In genomic region chr1:9302745-9303524, GRCh38 we compare ENCODE assay signal across 9 cellular contexts. TPM values are rescaled to one million over a fixed set of nuclear protein-coding genes. Genes with fewer than 3 reads are reported as not detected.
A peak's percentile ranks its signal among the peaks of the same experiment; 100 is the strongest.
DNase-seq lines count a peak whose midpoint lies in the region; ATAC-seq, FAIRE-seq and TF ChIP-seq lines count a peak whose summit lies in the region.
"Had no signal": no experiment of that assay in that cellular context is flagged by ENCODE, and none has a peak within 500 bp of the region (broad histone marks: within the 10 kb centered on the region; RNA-seq: fewer than 3 reads in every experiment).

No MANE protein-coding gene starts in this region.

- H3K27ac Mint-ChIP-seq in naive thymus-derived CD4-positive, alpha-beta T cell = peak overlapping the region in 2 of 9 donors; percentile 45 to 71
- H3K27ac Mint-ChIP-seq: stimulated activated naive CD8-positive, alpha-beta T cell treated with anti-CD3 and anti-CD28 coated beads, Interleukin-15, Interleukin-2, amounts not matched to agents 100 ng/mL and 50 ng/mL, for 24 hours had no signal

- H3K27me3 Mint-ChIP-seq in naive thymus-derived CD4-positive, alpha-beta T cell = no peaks in the 10 kb centered on the region
- H3K27me3 Mint-ChIP-seq: stimulated activated naive CD8-positive, alpha-beta T cell treated with anti-CD3 and anti-CD28 coated beads, Interleukin-15, Interleukin-2, amounts not matched to agents 100 ng/mL and 50 ng/mL, for 24 hours had no signal

- no peak overlapping the region for H2AFZ ChIP-seq in HepG2 (ENCODE audit: low read length)

- peaks cover 0 to 16% (median 4%) of the 10 kb centered on the region in 5 donors for H3K36me3 Mint-ChIP-seq in naive thymus-derived CD4-positive, alpha-beta T cell

- TF ChIP-seq POLR2A in right lobe of liver (IDR thresholded peaks at IDR 0.05) (no peak), HepG2 (IDR thresholded peaks at IDR 0.05; ENCODE audit: insufficient read depth in 1 of 2, low read depth in 2 of 2, low read length in 2 of 2) (no peak)

- no TSS peak for BruUV-seq in HepG2 (replicated peaks; lab: Mats Ljungman, UMichigan)

- H3K79me2 ChIP-seq in HepG2 (ENCODE audit: insufficient read depth, low read length) = peaks cover 10% of the 10 kb centered on the region

- no peak overlapping the region for H3K4me2 ChIP-seq in HepG2 (ENCODE audit: low read depth, low read length)

- H3K27ac ChIP-seq in right lobe of liver = peak overlapping the region in 1 of 3 donors; percentile 51
- H3K27ac ChIP-seq in HepG2 (ENCODE audit: extremely low read length, insufficient read depth, low read length) = no peak overlapping the region
- H3K27ac ChIP-seq in brain microvascular endothelial cell = peak overlapping the region; percentile 62
- H3K27ac ChIP-seq in aorta (ENCODE audit: low read depth in 1 of 2, low read length in 2 of 2) = peak overlapping the region; percentile 11 to 85
- no peak overlapping the region for H3K27ac ChIP-seq in naive thymus-derived CD4-positive, alpha-beta T cell (ENCODE audit: low read depth, low read length)

- peaks cover 12 to 39% (median 16%) of the 10 kb centered on the region in 7 donors for H3K4me1 Mint-ChIP-seq in naive thymus-derived CD4-positive, alpha-beta T cell

- H3K36me3 ChIP-seq in right lobe of liver (peaks cover 0 to 2% (median 0%) of the 10 kb centered on the region in 4 donors), HepG2 (replicated peaks in 1 of 2; ENCODE audit: control insufficient read depth in 1 of 2, insufficient read depth in 2 of 2, low read length in 2 of 2) (peaks cover 0 to 3% of the 10 kb centered on the region in 2 experiments; a peak in 1 of 5 replicates), brain microvascular endothelial cell (replicated peaks) (peaks cover 10% of the 10 kb centered on the region), aorta (ENCODE audit: control insufficient read depth in 1 of 2, insufficient read depth in 2 of 2, low read length in 1 of 2) (peaks cover 0 to 2% of the 10 kb centered on the region in 2 donors)
- H3K36me3 ChIP-seq in naive thymus-derived CD4-positive, alpha-beta T cell (ENCODE audit: control insufficient read depth in 2 of 3, insufficient read depth in 3 of 3, low read length in 3 of 3) = no peaks in the 10 kb centered on the region

- no peak overlapping the region for H3K9ac ChIP-seq in HepG2 (ENCODE audit: insufficient read depth, low read depth, low read length)

- in situ Hi-C loops in HepG2 (cut with HindIII; ENCODE audit: extremely low pct_ligation_motif_present, low pct_unique_long_range_greater_than_20kb) = no loop called here
- in situ Hi-C loops in brain microvascular endothelial cell (cut with HindIII; ENCODE audit: low pct_ligation_motif_present, low sequenced_read_pairs) = no loop called here

- TF ChIP-seq CTCF in right lobe of liver (IDR thresholded peaks at IDR 0.05) (no peak), HepG2 (CRISPR knock-in tag; IDR thresholded peaks at IDR 0.05) (no peak), brain microvascular endothelial cell (IDR thresholded peaks at IDR 0.05; ENCODE audit: low read depth, low read length, missing control alignments) (no peak)

- TF ChIP-seq RAD21 in HepG2 (CRISPR knock-in tag; IDR thresholded peaks at IDR 0.05) = no peak

- no peaks in the 10 kb centered on the region for H4K20me1 ChIP-seq in HepG2 (ENCODE audit: insufficient read depth, low read length)

- H3K9me3 ChIP-seq in right lobe of liver (no peaks in the 10 kb centered on the region), HepG2 (ENCODE audit: low read length) (no peaks in the 10 kb centered on the region), aorta (ENCODE audit: control insufficient read depth, low read length) (no peaks in the 10 kb centered on the region)
- no peaks in the 10 kb centered on the region for H3K9me3 ChIP-seq in naive thymus-derived CD4-positive, alpha-beta T cell (ENCODE audit: control insufficient read depth in 2 of 3, low read length in 3 of 3)

- H3K27me3 ChIP-seq in right lobe of liver (no peaks in the 10 kb centered on the region), HepG2 (ENCODE audit: control insufficient read depth in 1 of 2, insufficient read depth in 2 of 2, low read length in 2 of 2) (no peaks in the 10 kb centered on the region), brain microvascular endothelial cell (replicated peaks) (no peaks in the 10 kb centered on the region), aorta (ENCODE audit: control insufficient read depth in 1 of 2, insufficient read depth in 2 of 2, low read length in 1 of 2) (no peaks in the 10 kb centered on the region)
- H3K27me3 ChIP-seq in naive thymus-derived CD4-positive, alpha-beta T cell (ENCODE audit: control insufficient read depth in 2 of 2, insufficient read depth in 2 of 2, low read length in 2 of 2) = no peaks in the 10 kb centered on the region

- 40% methylated on average over 5 of the region's 9 CpGs for WGBS in right lobe of liver (ENCODE audit: insufficient coverage, low coverage, low lambda C conversion rate, missing lambda C conversion rate)
- 92% methylated on average over 6 of the region's 9 CpGs for WGBS in HepG2 (ENCODE audit: low lambda C conversion rate)
- 20 to 28% methylated on average over 9 of the region's 9 CpGs for WGBS in aorta, 2 donors

- TF ChIP-seq EP300 in HepG2 (IDR thresholded peaks at IDR 0.05; ENCODE audit: low read depth in 2 of 2, low read length in 2 of 2) (no peak), HepG2 (CRISPR knock-in tag; IDR thresholded peaks at IDR 0.05; ENCODE audit: borderline replicate concordance) (no peak)

- POLR2A ChIA-PET in HepG2 (lab: Yijun Ruan, JAX) = interaction anchor here (0.6 kb wide), 1 partner anchor 121 kb away, joined by 3 read pairs; no protein-coding TSS in a partner anchor
- POLR2A ChIA-PET in naive thymus-derived CD4-positive, alpha-beta T cell (lab: Charles Lee) = no interaction called here

- CTCF ChIA-PET in HepG2 (lab: Yijun Ruan, JAX; ENCODE audit: low intra/inter-chr PET ratio, low total read pairs) = no interaction called here
- CTCF ChIA-PET in naive thymus-derived CD4-positive, alpha-beta T cell (lab: Charles Lee) = interaction anchor here (1.1 kb wide), 1 partner anchor 36 kb away, joined by 3 read pairs; no protein-coding TSS in a partner anchor

- no peak overlapping the region for H3K4me3 Mint-ChIP-seq in naive thymus-derived CD4-positive, alpha-beta T cell
- H3K4me3 Mint-ChIP-seq: stimulated activated naive CD8-positive, alpha-beta T cell treated with anti-CD3 and anti-CD28 coated beads, Interleukin-15, Interleukin-2, amounts not matched to agents 100 ng/mL and 50 ng/mL, for 24 hours had no signal

- DNase-seq in right lobe of liver (no peak), HepG2 (ENCODE audit: low spot score) (no peak), brain microvascular endothelial cell (peak; percentile 86), left colon (no peak), aorta (no peak), NCI-H2081 treated with DMSO at 0.1 percent for 48 hours (lab: John Stamatoyannopoulos, UW) (no peak)
- no peak for DNase-seq in naive thymus-derived CD4-positive, alpha-beta T cell

- H3K4me1 ChIP-seq in right lobe of liver (peaks cover 0 to 4% (median 0%) of the 10 kb centered on the region in 4 donors), HepG2 (ENCODE audit: insufficient read depth, low read length) (peaks cover 14% of the 10 kb centered on the region), aorta (ENCODE audit: control insufficient read depth in 1 of 2, insufficient read depth in 2 of 2, low read length in 2 of 2) (peaks cover 4 to 17% of the 10 kb centered on the region in 2 donors)
- H3K4me1 ChIP-seq in naive thymus-derived CD4-positive, alpha-beta T cell (ENCODE audit: control insufficient read depth in 2 of 2, insufficient read depth in 2 of 2, low read length in 2 of 2) = no peaks in the 10 kb centered on the region

- peak; percentile 11 to 51 (median 36) for ATAC-seq in right lobe of liver
- no peak for ATAC-seq in HepG2
- peak; percentile 56 for ATAC-seq in left colon
- ATAC-seq in aorta (ENCODE audit: low FRiP score) = peak; percentile 52
- ATAC-seq in naive thymus-derived CD4-positive, alpha-beta T cell = no peak
- ATAC-seq in GM18907 (IDR thresholded peaks at IDR 0.05; ENCODE audit: unreplicated experiment) = no peak

- intact Hi-C loops in right lobe of liver (cut with DNase I) (no loop called here), HepG2 (cut with micrococcal nuclease; ENCODE audit: unreplicated experiment) (no loop called here), left colon (cut with DNase I, micrococcal nuclease) (no loop called here), aorta (cut with DNase I) (no loop called here)
- intact Hi-C loops in naive thymus-derived CD4-positive, alpha-beta T cell (cut with micrococcal nuclease) = no loop called here

- FAIRE-seq in HepG2 (lab: Jason Lieb, UNC) = no peak

- no peak overlapping the region for H3K4me3 ChIP-seq in right lobe of liver
- H3K4me3 ChIP-seq in HepG2 (replicated peaks in 1 of 3; ENCODE audit: insufficient read depth in 1 of 3, low read depth in 2 of 3, low read length in 3 of 3) = no peak overlapping the region
- no peak overlapping the region for H3K4me3 ChIP-seq in brain microvascular endothelial cell (ENCODE audit: low read depth, low read length)
- no peak overlapping the region for H3K4me3 ChIP-seq in aorta (ENCODE audit: low read length in 2 of 2)
- no peak overlapping the region for H3K4me3 ChIP-seq in naive thymus-derived CD4-positive, alpha-beta T cell (ENCODE audit: low read length)

- H3K9me3 Mint-ChIP-seq in naive thymus-derived CD4-positive, alpha-beta T cell = no peaks in the 10 kb centered on the region
- H3K9me3 Mint-ChIP-seq: stimulated activated naive CD8-positive, alpha-beta T cell treated with anti-CD3 and anti-CD28 coated beads, Interleukin-15, Interleukin-2, amounts not matched to agents 100 ng/mL and 50 ng/mL, for 24 hours had no signal

RNA-seq across cellular contexts. Expression of gene SPSB1, which starts 10.2 kb away (rescaled TPM):
- total RNA-seq in right lobe of liver = 100 to 1,000 TPM in 1 of 6 experiments, 10 to 100 TPM in 4, 1 to 10 TPM in 1; 7.7 to 121 (median 37.0) TPM
- 5.0 and 7.1 TPM in 2 replicates for total RNA-seq in HepG2 (2016; rRNA removed; fragmentation: Illumina TruSeq; extraction: Trizol)
- total RNA-seq in HepG2 (2016; cell fraction: cytosol; rRNA removed; fragmentation: Illumina TruSeq; extraction: Trizol; ENCODE audit: low read depth) = 2.4 and 2.5 TPM in 2 replicates
- 5.2 and 5.8 TPM in 2 replicates for total RNA-seq in HepG2 (2016; cell fraction: insoluble cytoplasmic fraction; rRNA removed; fragmentation: Illumina TruSeq; extraction: Trizol)
- total RNA-seq in HepG2 (2016; cell fraction: membrane; rRNA removed; fragmentation: Illumina TruSeq; extraction: Trizol) = 4.4 and 5.9 TPM in 2 replicates
- total RNA-seq in HepG2 (2016; cell fraction: nucleus; rRNA removed; fragmentation: Illumina TruSeq; extraction: Trizol) = 4.3 and 4.4 TPM in 2 replicates
- 8.0 and 10.9 TPM in 2 replicates for polyA plus RNA-seq in HepG2 (2011; rRNA removed)
- 8.1 and 8.5 TPM in 2 replicates for polyA plus RNA-seq in HepG2 (2011; cell fraction: cytosol; rRNA removed)
- polyA plus RNA-seq in HepG2 (2011; cell fraction: nucleus; rRNA removed) = 5.1 TPM in 2 replicates
- 4.0 and 7.7 TPM in 2 replicates for polyA plus RNA-seq in HepG2 (2012)
- polyA plus RNA-seq in HepG2 (2016; cell fraction: cytosol; fragmentation: Illumina TruSeq; extraction: Trizol; ENCODE audit: low read depth) = 1.9 and 2.2 TPM in 2 replicates
- 7.3 and 7.8 TPM in 2 replicates for polyA plus RNA-seq in HepG2 (2016; cell fraction: insoluble cytoplasmic fraction; fragmentation: Illumina TruSeq; extraction: Trizol; ENCODE audit: low read depth)
- 3.9 and 4.2 TPM in 2 replicates for polyA plus RNA-seq in HepG2 (2016; cell fraction: membrane; fragmentation: Illumina TruSeq; extraction: Trizol; ENCODE audit: low read depth)
- 3.9 and 4.4 TPM in 2 replicates for polyA plus RNA-seq in HepG2 (2016; cell fraction: nucleus; fragmentation: Illumina TruSeq; extraction: Trizol; ENCODE audit: insufficient read depth, low read depth)
- 9.2 and 17.1 TPM in 2 replicates for polyA minus RNA-seq in HepG2 (2011; rRNA and poly(A)+ RNA removed; ENCODE audit: low replicate concordance)
- 3.6 and 6.4 TPM in 2 replicates for polyA minus RNA-seq in HepG2 (2011; cell fraction: cytosol; rRNA and poly(A)+ RNA removed)
- 3.1 and 4.2 TPM in 2 replicates for polyA minus RNA-seq in HepG2 (2011; cell fraction: nucleus; rRNA and poly(A)+ RNA removed)
- 10 to 100 TPM; 30.3 to 56.4 TPM for total RNA-seq in left colon
- total RNA-seq in aorta = 10 to 100 TPM; 34.8 to 62.0 TPM
- polyA plus RNA-seq in aorta = 10 to 100 TPM; 21.2 to 36.8 TPM
- total RNA-seq in naive thymus-derived CD4-positive, alpha-beta T cell = 10 to 100 TPM in 1 of 5 experiments, 1 to 10 TPM in 4; 1.8 to 10.3 (median 1.9) TPM
- polyA plus RNA-seq in naive thymus-derived CD4-positive, alpha-beta T cell = 1 to 10 TPM; 1.4 to 2.8 TPM

Comparison
In these comparisons a context has a peak if more than half of its experiments do, and no peak if none do; other contexts are left out.
1. ATAC-seq: peak in right lobe of liver (4 of 4), left colon (single experiment) and aorta (single experiment); none in HepG2 (single experiment), naive thymus-derived CD4-positive, alpha-beta T cell (single experiment) and GM18907 (single experiment).
2. H3K27ac ChIP-seq: peak in brain microvascular endothelial cell (single experiment) and aorta (2 of 2); none in HepG2 (single experiment) and naive thymus-derived CD4-positive, alpha-beta T cell (single experiment).